12 cellular contexts compared by ENCODE assay signal in the genomic region with DNA sequence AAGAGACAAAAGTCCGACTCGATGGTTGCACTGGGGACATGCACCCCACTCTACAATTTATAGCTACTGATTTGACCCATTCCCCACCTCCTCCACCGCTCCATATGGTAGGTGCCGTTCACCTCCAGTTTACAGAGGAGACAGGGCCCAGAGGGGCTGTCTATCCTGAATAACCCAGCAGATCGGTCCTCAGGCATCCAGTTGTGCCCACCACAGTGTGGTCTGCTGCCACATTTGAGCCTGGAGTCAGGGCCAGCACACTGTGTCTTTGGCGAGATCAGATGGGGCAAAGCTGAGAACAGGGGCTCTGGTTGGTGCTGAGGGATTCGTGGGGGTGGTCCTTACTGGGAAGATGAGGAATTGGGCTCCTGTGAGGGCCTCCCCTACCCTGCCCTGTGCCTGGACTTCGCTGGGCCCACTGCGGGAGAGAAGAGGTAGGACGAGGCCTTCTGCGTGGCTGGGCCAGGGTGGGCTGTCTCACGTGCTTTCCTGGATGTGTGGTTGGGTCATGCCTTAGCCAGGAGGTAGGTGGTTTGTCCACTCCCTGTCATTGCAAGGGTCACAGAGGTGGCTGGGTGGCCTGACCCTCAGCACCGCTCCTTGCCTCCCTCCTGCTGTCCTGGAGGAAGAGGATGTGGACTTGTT. TPM values are rescaled to one million over a fixed set of nuclear protein-coding genes. Genes with fewer than 3 reads are reported as not detected.
DNase-seq lines count a peak whose midpoint lies in the region; ATAC-seq and TF ChIP-seq lines count a peak whose summit lies in the region.
"Had no signal": no experiment of that assay in that cellular context is flagged by ENCODE, and none has a peak within 500 bp of the region (broad histone marks: within the 10 kb centered on the region; RNA-seq: fewer than 3 reads in every experiment).

No MANE protein-coding gene starts in this region.

- ATAC-seq in CD4-positive, CD25-positive, alpha-beta regulatory T cell (ENCODE audit: low read depth in 2 of 2) = no peak
- ATAC-seq in naive thymus-derived CD4-positive, alpha-beta T cell = no peak
- ATAC-seq in HG03045 (IDR thresholded peaks at IDR 0.05; ENCODE audit: unreplicated experiment) (no peak), HG02870 (IDR thresholded peaks at IDR 0.05; ENCODE audit: unreplicated experiment) (no peak)
- ATAC-seq: Panc1 had no signal

- H2AFZ ChIP-seq in H9 (ENCODE audit: low read length) = no peak overlapping the region

- H3K9me3 ChIP-seq in CD4-positive, CD25-positive, alpha-beta regulatory T cell (ENCODE audit: control insufficient read depth in 2 of 2, low read length in 2 of 2) = no peaks in the 10 kb centered on the region
- H3K9me3 ChIP-seq in H9 (ENCODE audit: control insufficient read depth, low read depth, low read length) = no peaks in the 10 kb centered on the region
- H3K9me3 ChIP-seq in naive thymus-derived CD4-positive, alpha-beta T cell (ENCODE audit: control insufficient read depth in 2 of 3, low read length in 3 of 3) = no peaks in the 10 kb centered on the region
- H3K9me3 ChIP-seq: transverse colon had no signal

- peaks cover 24% of the 10 kb centered on the region for H3K36me3 Mint-ChIP-seq in CD4-positive, CD25-positive, alpha-beta regulatory T cell
- H3K36me3 Mint-ChIP-seq in H9 (ENCODE audit: insufficient read depth in 1 of 3, low read depth in 3 of 3) = no peaks in the 10 kb centered on the region
- peaks cover 27% of the 10 kb centered on the region for H3K36me3 Mint-ChIP-seq in activated naive CD8-positive, alpha-beta T cell treated with anti-CD3 and anti-CD28 coated beads for 36 hours
- peaks cover 0 to 22% (median 3%) of the 10 kb centered on the region in 5 donors for H3K36me3 Mint-ChIP-seq in naive thymus-derived CD4-positive, alpha-beta T cell

- intact Hi-C loops in naive thymus-derived CD4-positive, alpha-beta T cell (cut with micrococcal nuclease) = loop anchor here (5.0 kb wide), 5 partner anchors 98 to 478 kb away; partner anchors contain the start of genes HEATR3 (in 2 of the 2), NKD1 (in 2 of the 2) and BRD7 (in 1 of the 2)

- no peak overlapping the region for H3K56ac ChIP-seq in H9 (ENCODE audit: insufficient read length, low read depth, low read length)

- no peaks in the 10 kb centered on the region for H3K79me1 ChIP-seq in H9 (ENCODE audit: insufficient read depth, low read depth, low read length, poor library complexity, severe bottlenecking)

- no peaks in the 10 kb centered on the region for H4K20me1 ChIP-seq in H9 (ENCODE audit: control insufficient read depth, insufficient read depth, insufficient read length)

- POLR2A ChIA-PET in naive thymus-derived CD4-positive, alpha-beta T cell (lab: Charles Lee) = interaction anchor here (0.6 to 19.1 kb wide), 7 partner anchors 10 to 475 kb away, joined by 3 to 257 read pairs (median 7); no protein-coding TSS in a partner anchor

- no peak overlapping the region for H3K18ac ChIP-seq in H9 (ENCODE audit: insufficient read length, low read depth, low read length)

- DNase-seq in CD4-positive, CD25-positive, alpha-beta regulatory T cell = no peak
- DNase-seq in H9 (peak; percentile 24), inferior parietal cortex (ENCODE audit: extremely low spot score) (no peak), NCI-H1417 treated with DMSO at 0.1 percent for 48 hours (lab: John Stamatoyannopoulos, UW) (no peak)
- no peak for DNase-seq in activated naive CD8-positive, alpha-beta T cell treated with anti-CD3 and anti-CD28 coated beads for 36 hours
- no peak for DNase-seq in naive thymus-derived CD4-positive, alpha-beta T cell
- DNase-seq: activated CD4-positive, alpha-beta T cell treated with anti-CD3 and anti-CD28 coated beads, Interleukin-2, amount 50 U/mL, for 1 hour; NCI-H1694 treated with DMSO at 0.1 percent for 48 hours; transverse colon had no signal

- H3K14ac ChIP-seq in H9 (ENCODE audit: insufficient read depth, low read length) = no peak overlapping the region; the same call in 1 of the 2 replicates

- H3K4me2 ChIP-seq in H9 (ENCODE audit: insufficient read depth, insufficient read length, low read length) = no peak overlapping the region

- no peaks in the 10 kb centered on the region for H3K79me2 ChIP-seq in H9 (ENCODE audit: insufficient read depth, low read length)

- H4K5ac ChIP-seq in H9 (ENCODE audit: insufficient read length, low read depth, low read length) = no peak overlapping the region

- no peaks in the 10 kb centered on the region for H3K27me3 ChIP-seq in CD4-positive, CD25-positive, alpha-beta regulatory T cell (ENCODE audit: control insufficient read depth, insufficient read depth, low read length)
- H3K27me3 ChIP-seq in H9 (ENCODE audit: insufficient read depth, low read length) = no peaks in the 10 kb centered on the region
- H3K27me3 ChIP-seq in naive thymus-derived CD4-positive, alpha-beta T cell (ENCODE audit: control insufficient read depth in 2 of 2, insufficient read depth in 2 of 2, low read length in 2 of 2) = no peaks in the 10 kb centered on the region
- H3K27me3 ChIP-seq: transverse colon had no signal

- WGBS in H9 (ENCODE audit: extremely low coverage, insufficient read length, low lambda C conversion rate) = no CpG with 5 or more reads among the region's 13 CpGs

- no peak overlapping the region for H3K23ac ChIP-seq in H9 (ENCODE audit: insufficient read length, low read depth, low read length)

- no peak overlapping the region for H4K8ac ChIP-seq in H9 (replicated peaks; ENCODE audit: insufficient read length, low read depth, low read length)

- peak overlapping the region; percentile 30 for H3K4me3 ChIP-seq in CD4-positive, CD25-positive, alpha-beta regulatory T cell (ENCODE audit: low read depth, low read length)
- peak overlapping the region; percentile 87 for H3K4me3 ChIP-seq in naive thymus-derived CD4-positive, alpha-beta T cell (ENCODE audit: low read length)
- H3K4me3 ChIP-seq: transverse colon had no signal

- H2BK120ac ChIP-seq in H9 (ENCODE audit: low read depth, low read length, poor library complexity, severe bottlenecking) = no peak overlapping the region

- H3K27me3 Mint-ChIP-seq in CD4-positive, CD25-positive, alpha-beta regulatory T cell = no peaks in the 10 kb centered on the region
- no peaks in the 10 kb centered on the region for H3K27me3 Mint-ChIP-seq in H9 (ENCODE audit: low read depth)
- H3K27me3 Mint-ChIP-seq in activated naive CD8-positive, alpha-beta T cell treated with anti-CD3 and anti-CD28 coated beads for 36 hours = no peaks in the 10 kb centered on the region
- H3K27me3 Mint-ChIP-seq in naive thymus-derived CD4-positive, alpha-beta T cell = no peaks in the 10 kb centered on the region

- H3K4me1 Mint-ChIP-seq in CD4-positive, CD25-positive, alpha-beta regulatory T cell = peaks cover 16 to 91% (median 59%) of the 10 kb centered on the region in 4 donors
- H3K4me1 Mint-ChIP-seq in H9 = peaks cover 6 to 28% of the 10 kb centered on the region in 2 experiments; a peak in 3 of 4 replicates
- H3K4me1 Mint-ChIP-seq in activated naive CD8-positive, alpha-beta T cell treated with anti-CD3 and anti-CD28 coated beads for 36 hours = peaks cover 75% of the 10 kb centered on the region
- peaks cover 72 to 91% (median 84%) of the 10 kb centered on the region in 7 donors for H3K4me1 Mint-ChIP-seq in naive thymus-derived CD4-positive, alpha-beta T cell

- H2BK5ac ChIP-seq in H9 (ENCODE audit: insufficient read length, low read length) = no peak overlapping the region

- no peaks in the 10 kb centered on the region for H3K36me3 ChIP-seq in CD4-positive, CD25-positive, alpha-beta regulatory T cell (ENCODE audit: control insufficient read depth, insufficient read depth, low read length)
- H3K36me3 ChIP-seq in naive thymus-derived CD4-positive, alpha-beta T cell (ENCODE audit: control insufficient read depth in 2 of 3, insufficient read depth in 3 of 3, low read length in 3 of 3) = peaks cover 0 to 20% (median 0%) of the 10 kb centered on the region in 3 experiments
- H3K36me3 ChIP-seq: transverse colon had no signal

- H4K91ac ChIP-seq in H9 (ENCODE audit: insufficient read length, low read depth, low read length) = no peak overlapping the region

- no peak overlapping the region for H3T11ph ChIP-seq in H9 (ENCODE audit: low read length)

- H3K4ac ChIP-seq in H9 (ENCODE audit: low read depth, low read length) = no peak overlapping the region

- peak overlapping the region; percentile 91 to 98 (median 96) for H3K4me3 Mint-ChIP-seq in CD4-positive, CD25-positive, alpha-beta regulatory T cell
- no peak overlapping the region for H3K4me3 Mint-ChIP-seq in H9
- peak overlapping the region; percentile 62 for H3K4me3 Mint-ChIP-seq in activated naive CD8-positive, alpha-beta T cell treated with anti-CD3 and anti-CD28 coated beads for 36 hours
- H3K4me3 Mint-ChIP-seq in naive thymus-derived CD4-positive, alpha-beta T cell = peak overlapping the region; percentile 58 to 98 (median 95)

- no peaks in the 10 kb centered on the region for H3K9me3 Mint-ChIP-seq in CD4-positive, CD25-positive, alpha-beta regulatory T cell
- peaks cover 0 to 2% of the 10 kb centered on the region in 2 experiments; a peak in 2 of 5 replicates for H3K9me3 Mint-ChIP-seq in H9
- peaks cover 1% of the 10 kb centered on the region for H3K9me3 Mint-ChIP-seq in activated naive CD8-positive, alpha-beta T cell treated with anti-CD3 and anti-CD28 coated beads for 36 hours
- no peaks in the 10 kb centered on the region for H3K9me3 Mint-ChIP-seq in naive thymus-derived CD4-positive, alpha-beta T cell

- no peak overlapping the region for H3K9ac ChIP-seq in H9 (ENCODE audit: extremely low read depth, insufficient read length, low read length)

- H2BK12ac ChIP-seq in H9 (ENCODE audit: insufficient read length, low read depth, low read length) = no peak overlapping the region

- H3K23me2 ChIP-seq in H9 (ENCODE audit: insufficient read length, low read depth, low read length, poor library complexity, severe bottlenecking) = no peaks in the 10 kb centered on the region

- peak overlapping the region; percentile 87 for H3K27ac ChIP-seq in CD4-positive, CD25-positive, alpha-beta regulatory T cell (ENCODE audit: insufficient read depth, low read length, poor library complexity, severe bottlenecking)
- H3K27ac ChIP-seq in H9 (ENCODE audit: insufficient read length, low read depth, low read length) = no peak overlapping the region
- H3K27ac ChIP-seq in naive thymus-derived CD4-positive, alpha-beta T cell (ENCODE audit: low read depth, low read length) = peak overlapping the region; percentile 85

- no peak for TF ChIP-seq CTCF in H9 (conservative IDR thresholded peaks at IDR 0.05)

- CTCF ChIA-PET in naive thymus-derived CD4-positive, alpha-beta T cell (lab: Charles Lee) = interaction anchor here (0.6 to 2.0 kb wide), 8 partner anchors 11 to 537 kb away, joined by 3 to 8 read pairs (median 4); partner anchors contain the start of gene CNEP1R1

- H3K4me1 ChIP-seq in CD4-positive, CD25-positive, alpha-beta regulatory T cell (ENCODE audit: control insufficient read depth, insufficient read depth, low read length, poor library complexity, severe bottlenecking) = peaks cover 96% of the 10 kb centered on the region
- peaks cover 2% of the 10 kb centered on the region; the same call in 1 of the 2 replicates for H3K4me1 ChIP-seq in H9 (ENCODE audit: insufficient read depth, low read length)
- peaks cover 67 to 71% of the 10 kb centered on the region in 2 donors for H3K4me1 ChIP-seq in naive thymus-derived CD4-positive, alpha-beta T cell (ENCODE audit: control insufficient read depth in 2 of 2, insufficient read depth in 2 of 2, low read length in 2 of 2)

- H2BK20ac ChIP-seq in H9 (ENCODE audit: low read depth, low read length, poor library complexity, severe bottlenecking) = no peak overlapping the region

- peak overlapping the region; percentile 87 to 100 (median 99) for H3K27ac Mint-ChIP-seq in CD4-positive, CD25-positive, alpha-beta regulatory T cell
- H3K27ac Mint-ChIP-seq in H9 = peak overlapping the region in 2 of 3 experiments; percentile 25 to 88; a peak in 2 of 7 replicates
- H3K27ac Mint-ChIP-seq in activated naive CD8-positive, alpha-beta T cell treated with anti-CD3 and anti-CD28 coated beads for 36 hours = peak overlapping the region; percentile 82
- H3K27ac Mint-ChIP-seq in naive thymus-derived CD4-positive, alpha-beta T cell = peak overlapping the region; percentile 40 to 99 (median 97)

- H2AK5ac ChIP-seq in H9 (ENCODE audit: insufficient read length, low read length) = no peak overlapping the region

- no peak overlapping the region for H2BK15ac ChIP-seq in H9 (ENCODE audit: low read depth, low read length)

RNA-seq across cellular contexts. Expression of gene ADCY7, which starts 2.8 kb away (rescaled TPM):
- 233 TPM for total RNA-seq in CD4-positive, CD25-positive, alpha-beta regulatory T cell
- 10 to 100 TPM; 33.1 to 52.3 (median 46.6) TPM for polyA plus RNA-seq in CD4-positive, CD25-positive, alpha-beta regulatory T cell
- total RNA-seq in H9 (2021) = 2.6 and 4.0 TPM in 2 replicates
- 10 to 100 TPM; 72.3 to 73.1 TPM for total RNA-seq in activated naive CD8-positive, alpha-beta T cell treated with anti-CD3 and anti-CD28 coated beads for 36 hours
- total RNA-seq in naive thymus-derived CD4-positive, alpha-beta T cell = 100 to 1,000 TPM; 179 to 326 (median 208) TPM
- 10 to 100 TPM; 62.6 to 85.7 TPM for polyA plus RNA-seq in naive thymus-derived CD4-positive, alpha-beta T cell

Comparison
In these comparisons a context has a peak if more than half of its experiments do, and no peak if none do; other contexts are left out.
1. H3K4me3 Mint-ChIP-seq: peak in CD4-positive, CD25-positive, alpha-beta regulatory T cell (4 of 4), activated naive CD8-positive, alpha-beta T cell treated with anti-CD3 and anti-CD28 coated beads for 36 hours (single experiment) and naive thymus-derived CD4-positive, alpha-beta T cell (10 of 10); none in H9 (0 of 2).
2. RNA of gene ADCY7, which starts 2.8 kb away (total RNA-seq): 233 TPM in CD4-positive, CD25-positive, alpha-beta regulatory T cell (single experiment), 179 to 326 TPM in naive thymus-derived CD4-positive, alpha-beta T cell and 72.3 to 73.1 TPM in activated naive CD8-positive, alpha-beta T cell treated with anti-CD3 and anti-CD28 coated beads for 36 hours; 2.6 to 4.0 TPM in H9; every median in the first group is over 10 times any median in the second.
3. Peak in every context shown above with its lines, with median percentiles within 50 percentile points of each other: H3K27ac Mint-ChIP-seq.